Comparison of ENCODE assay signal across 6 cellular contexts in the genomic region with DNA sequence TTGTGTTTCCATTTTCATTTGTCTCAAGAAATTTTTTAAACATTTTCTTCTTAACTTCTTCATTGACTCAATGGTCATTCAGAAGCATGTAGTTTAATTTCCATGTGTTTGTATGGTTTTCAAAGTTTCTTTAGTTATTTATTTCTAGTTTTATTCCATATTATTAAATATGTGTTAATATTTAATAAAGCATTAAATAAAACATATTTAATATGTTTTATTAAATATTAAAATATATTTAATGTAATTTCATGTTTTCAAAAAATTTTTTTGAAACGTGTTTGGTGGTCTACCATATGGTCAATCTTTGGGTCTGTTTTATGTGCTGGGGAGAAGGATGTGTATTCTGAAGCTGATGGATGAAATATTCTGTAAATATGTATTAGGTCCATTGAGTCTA. TPM values are rescaled to one million over a fixed set of nuclear protein-coding genes. Genes with fewer than 3 reads are reported as not detected.
"Had no signal": no experiment of that assay in that cellular context is flagged by ENCODE, and none has a peak within 500 bp of the region (broad histone marks: within the 10 kb centered on the region; RNA-seq: fewer than 3 reads in every experiment).

No MANE protein-coding gene starts in this region.

RNA-seq across cellular contexts. Expression of gene RAB6D, which starts 32.2 kb away (rescaled TPM):
- total RNA-seq: M059J, PC-3, Right ventricle myocardium inferior, RPMI7951, SJCRH30, SK-MEL-5 had no signal
